In genomic region chr10:77505431-77506334, GRCh38 we compare ENCODE assay signal across 10 cellular contexts.
DNase-seq lines count a peak whose midpoint lies in the region; ATAC-seq and TF ChIP-seq lines count a peak whose summit lies in the region.
"Had no signal": no experiment of that assay in that cellular context is flagged by ENCODE, and none has a peak within 500 bp of the region (broad histone marks: within the 10 kb centered on the region; RNA-seq: fewer than 3 reads in every experiment).

No MANE protein-coding gene starts in this region.

- no peaks in the 10 kb centered on the region for H3K27me3 Mint-ChIP-seq in Caco-2 (ENCODE audit: insufficient read depth, unreplicated experiment)
- H3K27me3 Mint-ChIP-seq in dendritic cell treated with granulocyte-macrophage colony-stimulating factor and Interleukin-4, amounts not matched to agents 40 ng/mL and 50 ng/mL, for 4 days, result peaks cover 27% of the 10 kb centered on the region
- H3K27me3 Mint-ChIP-seq in T-helper 2 cell treated with Interferon-gamma antibody and Interleukin-4, amounts not matched to agents 5 μg/mL and 100 μg/mL, for 36 hours (ENCODE audit: low read depth), result no peaks in the 10 kb centered on the region
- peaks cover 10 to 40% of the 10 kb centered on the region in 2 donors for H3K27me3 Mint-ChIP-seq in natural killer cell (ENCODE audit: low read depth in 2 of 2)

- peak overlapping the region; percentile 7 for H2AFZ ChIP-seq in osteoblast (ENCODE audit: low read length)

- no peaks in the 10 kb centered on the region for H3K9me3 ChIP-seq in Caco-2
- no peaks in the 10 kb centered on the region for H3K9me3 ChIP-seq in osteoblast (ENCODE audit: low read depth, low read length)
- no peaks in the 10 kb centered on the region for H3K9me3 ChIP-seq in HAP-1

- CTCF ChIA-PET in Caco-2 (lab: Charles Lee), result interaction anchor here (0.6 to 1.0 kb wide), 3 partner anchors 19 to 332 kb away, joined by 3 to 4 read pairs (median 4); no protein-coding TSS in a partner anchor

- H3K27me3 ChIP-seq in Caco-2 (replicated peaks; ENCODE audit: control insufficient read depth, insufficient read depth, low read length) (no peaks in the 10 kb centered on the region), osteoblast (ENCODE audit: insufficient read depth, low read length) (no peaks in the 10 kb centered on the region), HAP-1 (ENCODE audit: low read depth) (no peaks in the 10 kb centered on the region; the same call in 1 of the 2 replicates)

- POLR2A ChIA-PET in Caco-2 (lab: Charles Lee), result no interaction called here

- no peaks in the 10 kb centered on the region for H4K20me1 ChIP-seq in osteoblast (ENCODE audit: insufficient read depth, low read length)

- peaks cover 17% of the 10 kb centered on the region for H3K79me2 ChIP-seq in osteoblast (ENCODE audit: insufficient read depth, low read length)

- peak overlapping the region; percentile 64 for H3K4me2 ChIP-seq in osteoblast (ENCODE audit: insufficient read depth, low read length)

- H3K9me3 Mint-ChIP-seq in Caco-2 (ENCODE audit: unreplicated experiment) (no peaks in the 10 kb centered on the region), natural killer cell (no peaks in the 10 kb centered on the region)
- H3K9me3 Mint-ChIP-seq in dendritic cell treated with granulocyte-macrophage colony-stimulating factor and Interleukin-4, amounts not matched to agents 40 ng/mL and 50 ng/mL, for 4 days, result no peaks in the 10 kb centered on the region
- no peaks in the 10 kb centered on the region for H3K9me3 Mint-ChIP-seq in T-helper 2 cell treated with Interferon-gamma antibody and Interleukin-4, amounts not matched to agents 5 μg/mL and 100 μg/mL, for 36 hours

- H3K4me1 ChIP-seq in Caco-2, result peaks cover 29% of the 10 kb centered on the region
- H3K4me1 ChIP-seq in osteoblast (ENCODE audit: insufficient read depth, low read length), result peaks cover 63% of the 10 kb centered on the region
- H3K4me1 ChIP-seq in HAP-1, result no peaks in the 10 kb centered on the region

- DNase-seq in Caco-2 (peak in 1 of 2 experiments; percentile 19), NCI-H226 (peak; percentile 92), osteoblast (ENCODE audit: insufficient read length, low spot score, missing footprints) (peak; percentile 84), HAP-1 (ENCODE audit: low spot score in 2 of 2) (no peak), natural killer cell (no peak)
- DNase-seq in T-helper 2 cell treated with Interferon-gamma antibody and Interleukin-4, amounts not matched to agents 5 μg/mL and 100 μg/mL, for 36 hours (ENCODE audit: low spot score), result no peak
- DNase-seq: NCI-H146; stimulated activated CD4-positive, alpha-beta T cell treated with anti-CD3 and anti-CD28 coated beads, Interleukin-15, amount 100 ng/mL, for 24 hours had no signal

- in situ Hi-C loops in HAP-1 (cut with MboI; ENCODE audit: low sequenced_read_pairs), result no loop called here

- BruUV-seq in Caco-2 (replicated peaks; lab: Mats Ljungman, UMichigan), result no TSS peak

- peak overlapping the region; percentile 89 for H3K27ac ChIP-seq in osteoblast (ENCODE audit: low read depth, low read length)

- TF ChIP-seq CTCF in Caco-2 (IDR thresholded peaks at IDR 0.05; ENCODE audit: insufficient read depth in 1 of 2, low read depth in 1 of 2, low read length in 1 of 2, severe bottlenecking in 1 of 2, unreplicated experiment in 1 of 2) (no peak), osteoblast (IDR thresholded peaks at IDR 0.05; ENCODE audit: extremely low read depth, low read depth, low read length) (no peak), natural killer cell (IDR thresholded peaks at IDR 0.05) (no peak)

- H3K4me3 ChIP-seq in Caco-2 (ENCODE audit: low read depth, low read length) (no peak overlapping the region), osteoblast (ENCODE audit: insufficient read depth, low read length) (peak overlapping the region; percentile 15), HAP-1 (no peak overlapping the region)

- H3K36me3 ChIP-seq in Caco-2 (ENCODE audit: control insufficient read depth, insufficient read depth, low read length) (no peaks in the 10 kb centered on the region), osteoblast (ENCODE audit: insufficient read depth, low read length) (no peaks in the 10 kb centered on the region), HAP-1 (replicated peaks) (no peaks in the 10 kb centered on the region)

- H3K4me3 Mint-ChIP-seq in Caco-2 (ENCODE audit: unreplicated experiment), result no peak overlapping the region
- no peak overlapping the region for H3K4me3 Mint-ChIP-seq in dendritic cell treated with granulocyte-macrophage colony-stimulating factor and Interleukin-4, amounts not matched to agents 40 ng/mL and 50 ng/mL, for 4 days
- H3K4me3 Mint-ChIP-seq in T-helper 2 cell treated with Interferon-gamma antibody and Interleukin-4, amounts not matched to agents 5 μg/mL and 100 μg/mL, for 36 hours, result no peak overlapping the region
- H3K4me3 Mint-ChIP-seq in natural killer cell, result no peak overlapping the region

- H3K27ac Mint-ChIP-seq in Caco-2 (ENCODE audit: unreplicated experiment), result peak overlapping the region; percentile 28
- peak overlapping the region; percentile 2 for H3K27ac Mint-ChIP-seq in dendritic cell treated with granulocyte-macrophage colony-stimulating factor and Interleukin-4, amounts not matched to agents 40 ng/mL and 50 ng/mL, for 4 days
- no peak overlapping the region for H3K27ac Mint-ChIP-seq in T-helper 2 cell treated with Interferon-gamma antibody and Interleukin-4, amounts not matched to agents 5 μg/mL and 100 μg/mL, for 36 hours
- no peak overlapping the region for H3K27ac Mint-ChIP-seq in natural killer cell

- ATAC-seq in HG02852 (IDR thresholded peaks at IDR 0.05; ENCODE audit: unreplicated experiment) (no peak), natural killer cell (no peak)

- peaks cover 17% of the 10 kb centered on the region for H3K4me1 Mint-ChIP-seq in Caco-2 (ENCODE audit: low read depth, unreplicated experiment)
- H3K4me1 Mint-ChIP-seq in dendritic cell treated with granulocyte-macrophage colony-stimulating factor and Interleukin-4, amounts not matched to agents 40 ng/mL and 50 ng/mL, for 4 days (ENCODE audit: low read depth), result peaks cover 17% of the 10 kb centered on the region
- H3K4me1 Mint-ChIP-seq in T-helper 2 cell treated with Interferon-gamma antibody and Interleukin-4, amounts not matched to agents 5 μg/mL and 100 μg/mL, for 36 hours (ENCODE audit: low read depth), result no peaks in the 10 kb centered on the region
- H3K4me1 Mint-ChIP-seq in natural killer cell, result no peaks in the 10 kb centered on the region

- intact Hi-C loops in Caco-2 (cut with micrococcal nuclease; ENCODE audit: unreplicated experiment) (no loop called here), natural killer cell (cut with micrococcal nuclease) (no loop called here)
- intact Hi-C loops in dendritic cell treated with granulocyte-macrophage colony-stimulating factor and Interleukin-4, amounts not matched to agents 40 ng/mL and 50 ng/mL, for 4 days (cut with micrococcal nuclease), result no loop called here

- H3K36me3 Mint-ChIP-seq in Caco-2 (ENCODE audit: insufficient read depth, unreplicated experiment) (no peaks in the 10 kb centered on the region), natural killer cell (no peaks in the 10 kb centered on the region)
- no peaks in the 10 kb centered on the region for H3K36me3 Mint-ChIP-seq in dendritic cell treated with granulocyte-macrophage colony-stimulating factor and Interleukin-4, amounts not matched to agents 40 ng/mL and 50 ng/mL, for 4 days (ENCODE audit: low read depth)
- H3K36me3 Mint-ChIP-seq in T-helper 2 cell treated with Interferon-gamma antibody and Interleukin-4, amounts not matched to agents 5 μg/mL and 100 μg/mL, for 36 hours (ENCODE audit: low read depth), result no peaks in the 10 kb centered on the region

Comparison
In these comparisons a context has a peak if more than half of its experiments do, and no peak if none do; other contexts are left out.
1. DNase-seq: peak in NCI-H226 (single experiment) and osteoblast (single experiment); none in HAP-1 (0 of 2), T-helper 2 cell treated with Interferon-gamma antibody and Interleukin-4, amounts not matched to agents 5 μg/mL and 100 μg/mL, for 36 hours (single experiment) and natural killer cell (single experiment).
2. H3K27ac Mint-ChIP-seq: peak in Caco-2 (single experiment) and dendritic cell treated with granulocyte-macrophage colony-stimulating factor and Interleukin-4, amounts not matched to agents 40 ng/mL and 50 ng/mL, for 4 days (single experiment); none in T-helper 2 cell treated with Interferon-gamma antibody and Interleukin-4, amounts not matched to agents 5 μg/mL and 100 μg/mL, for 36 hours (single experiment) and natural killer cell (0 of 2).